Comparison of ENCODE assay signal across 1 cellular context in genomic region chr15:98785408-98785795, GRCh38.
TF ChIP-seq lines count a peak whose summit lies in the region.

No MANE protein-coding gene starts in this region.

TF ChIP-seq in HEK293, 187 proteins besides CTCF, POLR2A, EP300 and RAD21 (continued from another document):
- TF ChIP-seq ZNF398 (tag by site-specific recombination; IDR thresholded peaks at IDR 0.05): no peak
